In genomic region chr4:139207873-139208403, GRCh38 we compare ENCODE assay signal across 14 cellular contexts. TPM values are rescaled to one million over a fixed set of nuclear protein-coding genes. Genes with fewer than 3 reads are reported as not detected.
DNase-seq lines count a peak whose midpoint lies in the region; ATAC-seq and TF ChIP-seq lines count a peak whose summit lies in the region.
"Had no signal": no experiment of that assay in that cellular context is flagged by ENCODE, and none has a peak within 500 bp of the region (broad histone marks: within the 10 kb centered on the region; RNA-seq: fewer than 3 reads in every experiment).

No MANE protein-coding gene starts in this region.

- WGBS in heart left ventricle, 4 donors = 48 to 88% (median 84%) methylated on average over 6 of the region's 6 CpGs

- no peak overlapping the region for H3K27ac Mint-ChIP-seq in activated T-cell treated with anti-CD3 and anti-CD28 coated beads, Interleukin-2, amount 50 U/mL, for 72 hours
- H3K27ac Mint-ChIP-seq: progenitor cell of endocrine pancreas had no signal

- H3K4me3 ChIP-seq in Peyer's patch (no peak overlapping the region), heart left ventricle (no peak overlapping the region), gastrocnemius medialis (no peak overlapping the region)

- H3K4me3 Mint-ChIP-seq in activated T-cell treated with anti-CD3 and anti-CD28 coated beads, Interleukin-2, amount 50 U/mL, for 72 hours = no peak overlapping the region
- H3K4me3 Mint-ChIP-seq: CD8-positive, alpha-beta memory T cell; central memory CD8-positive, alpha-beta T cell had no signal

- ATAC-seq in GM19395 (IDR thresholded peaks at IDR 0.05; ENCODE audit: unreplicated experiment) (peak; percentile 28), heart left ventricle (peak; percentile 38 to 69 (median 58)), gastrocnemius medialis (peak; percentile 40 to 50)
- ATAC-seq in activated T-cell treated with anti-CD3 and anti-CD28 coated beads, Interleukin-2, amount 50 U/mL, for 72 hours (replicated peaks in 1 of 2) = no peak

- H3K36me3 ChIP-seq in Peyer's patch (no peaks in the 10 kb centered on the region), heart left ventricle (no peaks in the 10 kb centered on the region), gastrocnemius medialis (no peaks in the 10 kb centered on the region)

- TF ChIP-seq POLR2A in Peyer's patch (IDR thresholded peaks at IDR 0.05) (no peak), heart left ventricle (IDR thresholded peaks at IDR 0.05) (no peak), gastrocnemius medialis (IDR thresholded peaks at IDR 0.05) (no peak)

- H3K4me1 Mint-ChIP-seq in activated T-cell treated with anti-CD3 and anti-CD28 coated beads, Interleukin-2, amount 50 U/mL, for 72 hours (ENCODE audit: low read depth) = peaks cover 18% of the 10 kb centered on the region
- H3K4me1 Mint-ChIP-seq: central memory CD8-positive, alpha-beta T cell had no signal

- H3K36me3 Mint-ChIP-seq in activated T-cell treated with anti-CD3 and anti-CD28 coated beads, Interleukin-2, amount 50 U/mL, for 72 hours (ENCODE audit: insufficient read depth in 2 of 2) = no peaks in the 10 kb centered on the region
- H3K36me3 Mint-ChIP-seq: CD8-positive, alpha-beta memory T cell had no signal

- DNase-seq in Peyer's patch (no peak), heart left ventricle (peak in 2 of 5 donors; percentile 20 to 46), gastrocnemius medialis (peak in 1 of 2 donors; percentile 21), NCI-H82 (lab: John Stamatoyannopoulos, UW) (no peak), AML-193 (lab: John Stamatoyannopoulos, UW) (no peak)
- DNase-seq in activated T-cell treated with anti-CD3 and anti-CD28 coated beads, Interleukin-2, amount 50 U/mL, for 72 hours = no peak
- no peak for DNase-seq in activated CD4-positive, alpha-beta T cell treated with anti-CD3 and anti-CD28 coated beads, Interleukin-2, amount 50 U/mL, for 48 hours
- DNase-seq: activated CD4-positive, alpha-beta T cell treated with anti-CD3 and anti-CD28 coated beads for 1 hour; activated gamma-delta T cell treated with Interleukin-2 at 50 U/mL for 16 hours; CD8-positive, alpha-beta memory T cell; NCI-H2171 had no signal

- no peaks in the 10 kb centered on the region for H3K4me1 ChIP-seq in Peyer's patch
- peaks cover 0 to 27% (median 0%) of the 10 kb centered on the region in 12 donors for H3K4me1 ChIP-seq in heart left ventricle
- H3K4me1 ChIP-seq in gastrocnemius medialis = no peaks in the 10 kb centered on the region

- no peak for TF ChIP-seq CTCF in Peyer's patch (IDR thresholded peaks at IDR 0.05)
- no peak for TF ChIP-seq CTCF in heart left ventricle (IDR thresholded peaks at IDR 0.05)
- no peak for TF ChIP-seq CTCF in gastrocnemius medialis (IDR thresholded peaks at IDR 0.05 in 4 of 5, conservative IDR thresholded peaks at IDR 0.05 in 1 of 5)

- H3K27me3 ChIP-seq in Peyer's patch (no peaks in the 10 kb centered on the region), heart left ventricle (no peaks in the 10 kb centered on the region), gastrocnemius medialis (no peaks in the 10 kb centered on the region)

- no peaks in the 10 kb centered on the region for H3K9me3 Mint-ChIP-seq in activated T-cell treated with anti-CD3 and anti-CD28 coated beads, Interleukin-2, amount 50 U/mL, for 72 hours
- H3K9me3 Mint-ChIP-seq: CD8-positive, alpha-beta memory T cell; central memory CD8-positive, alpha-beta T cell had no signal

- no peaks in the 10 kb centered on the region for H3K27me3 Mint-ChIP-seq in activated T-cell treated with anti-CD3 and anti-CD28 coated beads, Interleukin-2, amount 50 U/mL, for 72 hours (ENCODE audit: low read depth)
- H3K27me3 Mint-ChIP-seq: central memory CD8-positive, alpha-beta T cell; progenitor cell of endocrine pancreas had no signal

- intact Hi-C loops in heart left ventricle (cut with DNase I) = no loop called here
- intact Hi-C loops in gastrocnemius medialis (cut with DNase I; ENCODE audit: low total_unique reads) = no loop called here

- H3K9me3 ChIP-seq in Peyer's patch (no peaks in the 10 kb centered on the region), heart left ventricle (no peaks in the 10 kb centered on the region), gastrocnemius medialis (no peaks in the 10 kb centered on the region)

- H3K27ac ChIP-seq in Peyer's patch (peak overlapping the region in 3 of 4 donors; percentile 0 to 57 (median 50)), heart left ventricle (peak overlapping the region; percentile 40 to 85 (median 62)), gastrocnemius medialis (peak overlapping the region; percentile 59 to 65 (median 62))

- in situ Hi-C loops in gastrocnemius medialis (cut with MboI; ENCODE audit: low sequenced_read_pairs in 4 of 4) = no loop called here

RNA-seq across cellular contexts. Expression of gene ELF2, which starts 30.9 kb away (rescaled TPM):
- 10 to 100 TPM; 47.1 to 75.1 (median 54.4) TPM for total RNA-seq in Peyer's patch
- total RNA-seq in heart left ventricle = 10 to 100 TPM; 29.7 to 44.2 (median 34.3) TPM
- 10 to 100 TPM; 10.3 to 18.2 TPM for polyA plus RNA-seq in heart left ventricle
- total RNA-seq in gastrocnemius medialis = 10 to 100 TPM; 22.1 to 41.4 (median 29.7) TPM
- 10 to 100 TPM; 34.8 to 36.4 TPM for total RNA-seq in activated T-cell treated with anti-CD3 and anti-CD28 coated beads, Interleukin-2, amount 50 U/mL, for 72 hours

Comparison
In these comparisons a context has a peak if more than half of its experiments do, and no peak if none do; other contexts are left out.
1. ATAC-seq: peak in GM19395 (single experiment), heart left ventricle (4 of 4) and gastrocnemius medialis (2 of 2); none in activated T-cell treated with anti-CD3 and anti-CD28 coated beads, Interleukin-2, amount 50 U/mL, for 72 hours (0 of 2).
2. Peak in every context shown above with its lines, with median percentiles within 50 percentile points of each other: H3K27ac ChIP-seq.